In genomic region chr1:2443285-2444137, GRCh38 we compare ENCODE assay signal across 1 cellular context.
TF ChIP-seq lines count a peak whose summit lies in the region.

No MANE protein-coding gene starts in this region.

TF ChIP-seq in WTC11, 78 proteins besides CTCF, POLR2A, EP300 and RAD21 (continued from another document):
- TF ChIP-seq, protein P1, sequence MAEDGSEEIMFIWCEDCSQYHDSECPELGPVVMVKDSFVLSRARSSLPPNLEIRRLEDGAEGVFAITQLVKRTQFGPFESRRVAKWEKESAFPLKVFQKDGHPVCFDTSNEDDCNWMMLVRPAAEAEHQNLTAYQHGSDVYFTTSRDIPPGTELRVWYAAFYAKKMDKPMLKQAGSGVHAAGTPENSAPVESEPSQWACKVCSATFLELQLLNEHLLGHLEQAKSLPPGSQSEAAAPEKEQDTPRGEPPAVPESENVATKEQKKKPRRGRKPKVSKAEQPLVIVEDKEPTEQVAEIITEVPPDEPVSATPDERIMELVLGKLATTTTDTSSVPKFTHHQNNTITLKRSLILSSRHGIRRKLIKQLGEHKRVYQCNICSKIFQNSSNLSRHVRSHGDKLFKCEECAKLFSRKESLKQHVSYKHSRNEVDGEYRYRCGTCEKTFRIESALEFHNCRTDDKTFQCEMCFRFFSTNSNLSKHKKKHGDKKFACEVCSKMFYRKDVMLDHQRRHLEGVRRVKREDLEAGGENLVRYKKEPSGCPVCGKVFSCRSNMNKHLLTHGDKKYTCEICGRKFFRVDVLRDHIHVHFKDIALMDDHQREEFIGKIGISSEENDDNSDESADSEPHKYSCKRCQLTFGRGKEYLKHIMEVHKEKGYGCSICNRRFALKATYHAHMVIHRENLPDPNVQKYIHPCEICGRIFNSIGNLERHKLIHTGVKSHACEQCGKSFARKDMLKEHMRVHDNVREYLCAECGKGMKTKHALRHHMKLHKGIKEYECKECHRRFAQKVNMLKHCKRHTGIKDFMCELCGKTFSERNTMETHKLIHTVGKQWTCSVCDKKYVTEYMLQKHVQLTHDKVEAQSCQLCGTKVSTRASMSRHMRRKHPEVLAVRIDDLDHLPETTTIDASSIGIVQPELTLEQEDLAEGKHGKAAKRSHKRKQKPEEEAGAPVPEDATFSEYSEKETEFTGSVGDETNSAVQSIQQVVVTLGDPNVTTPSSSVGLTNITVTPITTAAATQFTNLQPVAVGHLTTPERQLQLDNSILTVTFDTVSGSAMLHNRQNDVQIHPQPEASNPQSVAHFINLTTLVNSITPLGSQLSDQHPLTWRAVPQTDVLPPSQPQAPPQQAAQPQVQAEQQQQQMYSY (CRISPR knock-in tag; IDR thresholded peaks at IDR 0.05): no peak
TF ChIP-seq in WTC11: peak in this region for 2.
